1 cellular context compared by ENCODE assay signal in genomic region chr10:120841522-120842189, GRCh38.
TF ChIP-seq lines count a peak whose summit lies in the region.

No MANE protein-coding gene starts in this region.

TF ChIP-seq in HepG2, 621 proteins besides CTCF, POLR2A, EP300 and RAD21 (continued from another document and continues in another):
- no peak for TF ChIP-seq ZUFSP (CRISPR knock-in tag; IDR thresholded peaks at IDR 0.05; ENCODE audit: borderline replicate concordance)
- no peak for TF ChIP-seq SNAPC4 (CRISPR knock-in tag; IDR thresholded peaks at IDR 0.05)
- no peak for TF ChIP-seq ZNF350 (CRISPR knock-in tag; IDR thresholded peaks at IDR 0.05; ENCODE audit: borderline replicate concordance, low read depth)
- TF ChIP-seq ASH2L (IDR thresholded peaks at IDR 0.05; ENCODE audit: insufficient read length, low read depth, low read length), result peak; percentile 28
- TF ChIP-seq ARID3A (IDR thresholded peaks at IDR 0.05; ENCODE audit: low read depth, low read length), result peak; percentile 69; the same call in 1 of the 2 replicates
- 0 out of 2 replicates have a peak, but pooled peaks have one; percentile 24 for TF ChIP-seq RARA (CRISPR knock-in tag; IDR thresholded peaks at IDR 0.05)
- TF ChIP-seq FOXO1 (CRISPR knock-in tag; IDR thresholded peaks at IDR 0.05), result peak; percentile 66; the same call in 1 of the 2 replicates
- TF ChIP-seq KDM6A (CRISPR knock-in tag; IDR thresholded peaks at IDR 0.05; ENCODE audit: low read depth), result 0 out of 2 replicates have a peak, but pooled peaks have one; percentile 40
- TF ChIP-seq SRY (CRISPR knock-in tag; IDR thresholded peaks at IDR 0.05), result no peak
- peak; percentile 45; the same call in 1 of the 2 replicates for TF ChIP-seq AHDC1 (CRISPR knock-in tag; IDR thresholded peaks at IDR 0.05; ENCODE audit: borderline replicate concordance)
- no peak for TF ChIP-seq GABPA (IDR thresholded peaks at IDR 0.05; ENCODE audit: low read depth, low read length)
- TF ChIP-seq GABPA (CRISPR knock-in tag; IDR thresholded peaks at IDR 0.05; ENCODE audit: low read depth), result peak; percentile 31; the same call in 1 of the 2 replicates
- peak; percentile 18; the same call in 1 of the 2 replicates for TF ChIP-seq HMG20A (CRISPR knock-in tag; IDR thresholded peaks at IDR 0.05; ENCODE audit: borderline replicate concordance)
- TF ChIP-seq GATAD2A (CRISPR knock-in tag; IDR thresholded peaks at IDR 0.05), result peak; percentile 27; the same call in 1 of the 2 replicates
- peak; percentile 79 for TF ChIP-seq ZNF644 (CRISPR knock-in tag; IDR thresholded peaks at IDR 0.05; ENCODE audit: low read depth)
- peak; percentile 22; the same call in 1 of the 2 replicates for TF ChIP-seq NCOR1 (IDR thresholded peaks at IDR 0.05; ENCODE audit: borderline replicate concordance, low read length)
- no peak for TF ChIP-seq SUZ12 (IDR thresholded peaks at IDR 0.05; ENCODE audit: low read depth, low read length)
- peak; percentile 76 for TF ChIP-seq SALL1 (CRISPR knock-in tag; IDR thresholded peaks at IDR 0.05)
- TF ChIP-seq E2F5 (CRISPR knock-in tag; conservative IDR thresholded peaks at IDR 0.05), result no peak
- TF ChIP-seq ZBTB37 (CRISPR knock-in tag; IDR thresholded peaks at IDR 0.05), result peak; percentile 95
- TF ChIP-seq SNAI1 (CRISPR knock-in tag; IDR thresholded peaks at IDR 0.05; ENCODE audit: borderline replicate concordance), result no peak
- 0 out of 2 replicates have a peak, but pooled peaks have one; percentile 19 for TF ChIP-seq ZMYM4 (CRISPR knock-in tag; IDR thresholded peaks at IDR 0.05)
- TF ChIP-seq PBX3 (CRISPR knock-in tag; IDR thresholded peaks at IDR 0.05; ENCODE audit: borderline replicate concordance), result no peak
- TF ChIP-seq CENPT (CRISPR knock-in tag; IDR thresholded peaks at IDR 0.05; ENCODE audit: low read depth), result no peak
- TF ChIP-seq KDM3A (CRISPR knock-in tag; IDR thresholded peaks at IDR 0.05; ENCODE audit: low read depth), result no peak
- TF ChIP-seq NR2F6 (IDR thresholded peaks at IDR 0.05), result peak; percentile 15; the same call in 1 of the 2 replicates
- peak; percentile 44; the same call in 1 of the 2 replicates for TF ChIP-seq NR2F6 (CRISPR knock-in tag; IDR thresholded peaks at IDR 0.05)
- peak; percentile 80 for TF ChIP-seq TEAD3 (CRISPR knock-in tag; optimal IDR thresholded peaks at IDR 0.05; ENCODE audit: borderline replicate concordance)
- peak; percentile 48 for TF ChIP-seq SAP130 (CRISPR knock-in tag; IDR thresholded peaks at IDR 0.05; ENCODE audit: low read depth)
- TF ChIP-seq HDAC1 (CRISPR knock-in tag; IDR thresholded peaks at IDR 0.05), result 0 out of 2 replicates have a peak, but pooled peaks have one; percentile 29
- no peak for TF ChIP-seq ZNF124 (CRISPR knock-in tag; IDR thresholded peaks at IDR 0.05)
